Comparison of ENCODE assay signal across 11 cellular contexts in genomic region chr1:113451710-113452109, GRCh38.
"Had no signal": no experiment of that assay in that cellular context is flagged by ENCODE, and none has a peak within 500 bp of the region (broad histone marks: within the 10 kb centered on the region; RNA-seq: fewer than 3 reads in every experiment).

No MANE protein-coding gene starts in this region.

- H3K27ac Mint-ChIP-seq: activated CD4-positive, alpha-beta T cell treated with anti-CD3 and anti-CD28 coated beads, Interleukin-2, amount 10 ng/mL, durations not matched to agents 7 days and 5 days; activated naive CD4-positive, alpha-beta T cell treated with anti-CD3 and anti-CD28 coated beads, Interleukin-2, amount 50 U/mL, for 72 hours; activated T-cell treated with anti-CD3 and anti-CD28 coated beads, Interleukin-2, amount 50 U/mL, for 72 hours; stimulated activated effector memory CD8-positive, alpha-beta T cell treated with anti-CD3 and anti-CD28 coated beads, Interleukin-12 subunit alpha, Interleukin-12 subunit beta, amount 100 ng/mL, for 72 hours had no signal

- H3K36me3 ChIP-seq: esophagus muscularis mucosa, ovary, thyroid gland had no signal

- H3K4me3 Mint-ChIP-seq: activated CD4-positive, alpha-beta T cell treated with anti-CD3 and anti-CD28 coated beads, Interleukin-2, amount 10 ng/mL, durations not matched to agents 7 days and 5 days; activated T-cell treated with anti-CD3 and anti-CD28 coated beads, Interleukin-2, amount 50 U/mL, for 72 hours; neural crest cell; stimulated activated effector memory CD8-positive, alpha-beta T cell treated with anti-CD3 and anti-CD28 coated beads, Interleukin-12 subunit alpha, Interleukin-12 subunit beta, amount 100 ng/mL, for 72 hours had no signal

- H3K27ac ChIP-seq: esophagus muscularis mucosa, ovary, thyroid gland had no signal

- H3K4me3 ChIP-seq: esophagus muscularis mucosa, ovary, thyroid gland had no signal

- H3K4me1 Mint-ChIP-seq: activated CD4-positive, alpha-beta T cell treated with anti-CD3 and anti-CD28 coated beads, Interleukin-2, amount 10 ng/mL, durations not matched to agents 7 days and 5 days; stimulated activated effector memory CD8-positive, alpha-beta T cell treated with anti-CD3 and anti-CD28 coated beads, Interleukin-12 subunit alpha, Interleukin-12 subunit beta, amount 100 ng/mL, for 72 hours had no signal

- H3K36me3 Mint-ChIP-seq: activated naive CD4-positive, alpha-beta T cell treated with anti-CD3 and anti-CD28 coated beads, Interleukin-2, amount 50 U/mL, for 72 hours; stimulated activated effector memory CD8-positive, alpha-beta T cell treated with anti-CD3 and anti-CD28 coated beads, Interleukin-12 subunit alpha, Interleukin-12 subunit beta, amount 100 ng/mL, for 72 hours had no signal

- H3K9me3 ChIP-seq: esophagus muscularis mucosa, ovary, thyroid gland had no signal

- H3K9me3 Mint-ChIP-seq: activated CD4-positive, alpha-beta T cell treated with anti-CD3 and anti-CD28 coated beads, Interleukin-2, amount 10 ng/mL, durations not matched to agents 7 days and 5 days; activated naive CD4-positive, alpha-beta T cell treated with anti-CD3 and anti-CD28 coated beads, Interleukin-2, amount 50 U/mL, for 72 hours; stimulated activated effector memory CD8-positive, alpha-beta T cell treated with anti-CD3 and anti-CD28 coated beads, Interleukin-12 subunit alpha, Interleukin-12 subunit beta, amount 100 ng/mL, for 72 hours had no signal

- ATAC-seq: activated naive CD4-positive, alpha-beta T cell treated with anti-CD3 and anti-CD28 coated beads, Interleukin-2, amount 50 U/mL, for 72 hours; activated T-cell treated with anti-CD3 and anti-CD28 coated beads, Interleukin-2, amount 50 U/mL, for 72 hours; stimulated activated effector memory CD8-positive, alpha-beta T cell treated with anti-CD3 and anti-CD28 coated beads, Interleukin-12 subunit alpha, Interleukin-12 subunit beta, amount 100 ng/mL, for 72 hours had no signal

- DNase-seq: activated CD4-positive, alpha-beta T cell treated with anti-CD3 and anti-CD28 coated beads, Interleukin-2, amount 10 ng/mL, durations not matched to agents 7 days and 5 days; activated CD8-positive, alpha-beta memory T cell treated with anti-CD3 and anti-CD28 coated beads, Interleukin-2, amount 50 U/mL, for 48 hours; activated gamma-delta T cell; activated T-cell treated with anti-CD3 and anti-CD28 coated beads, Interleukin-2, amount 50 U/mL, for 72 hours; mesendoderm; ovary; thyroid gland had no signal

- H3K27me3 ChIP-seq: esophagus muscularis mucosa, ovary, thyroid gland had no signal
